In genomic region chr3:52546111-52546901, GRCh38 we compare ENCODE assay signal across 1 cellular context.
TF ChIP-seq lines count a peak whose summit lies in the region.

No MANE protein-coding gene starts in this region.

TF ChIP-seq in SK-N-SH, 30 proteins besides CTCF, POLR2A, EP300 and RAD21 (continued from another document):
- TF ChIP-seq PBX3 (IDR thresholded peaks at IDR 0.05) = no peak
- no peak for TF ChIP-seq MAX (IDR thresholded peaks at IDR 0.05; ENCODE audit: low read depth)
- no peak for TF ChIP-seq ELF1 (IDR thresholded peaks at IDR 0.05)
- no peak for TF ChIP-seq POLR2AphosphoS5 (IDR thresholded peaks at IDR 0.05; ENCODE audit: low read depth, low read length)
- no peak for TF ChIP-seq RFX5 (IDR thresholded peaks at IDR 0.05; ENCODE audit: low read length)
- TF ChIP-seq MEF2A (IDR thresholded peaks at IDR 0.05; ENCODE audit: borderline replicate concordance, low read depth) = no peak
- TF ChIP-seq GATA2 (CRISPR knock-in tag; IDR thresholded peaks at IDR 0.05) = no peak
- TF ChIP-seq NFIC (IDR thresholded peaks at IDR 0.05; ENCODE audit: borderline replicate concordance) = no peak
- no peak for TF ChIP-seq NRF1 (IDR thresholded peaks at IDR 0.05; ENCODE audit: low read depth, low read length)
- TF ChIP-seq SIN3A (IDR thresholded peaks at IDR 0.05; ENCODE audit: borderline replicate concordance, low read depth, low read length) = no peak
- TF ChIP-seq FOXM1 (IDR thresholded peaks at IDR 0.05; ENCODE audit: low read depth) = no peak
- no peak for TF ChIP-seq SMC3 (IDR thresholded peaks at IDR 0.05; ENCODE audit: low read depth, low read length)
- TF ChIP-seq TCF12 (IDR thresholded peaks at IDR 0.05) = no peak
- no peak for TF ChIP-seq RXRA (IDR thresholded peaks at IDR 0.05; ENCODE audit: borderline replicate concordance, low read depth)
- no peak for TF ChIP-seq YY1 (IDR thresholded peaks at IDR 0.05; ENCODE audit: low read depth)
- TF ChIP-seq FOXJ3 (CRISPR knock-in tag; IDR thresholded peaks at IDR 0.05) = no peak
- TF ChIP-seq JUND (IDR thresholded peaks at IDR 0.05) = no peak
